In the genomic region with DNA sequence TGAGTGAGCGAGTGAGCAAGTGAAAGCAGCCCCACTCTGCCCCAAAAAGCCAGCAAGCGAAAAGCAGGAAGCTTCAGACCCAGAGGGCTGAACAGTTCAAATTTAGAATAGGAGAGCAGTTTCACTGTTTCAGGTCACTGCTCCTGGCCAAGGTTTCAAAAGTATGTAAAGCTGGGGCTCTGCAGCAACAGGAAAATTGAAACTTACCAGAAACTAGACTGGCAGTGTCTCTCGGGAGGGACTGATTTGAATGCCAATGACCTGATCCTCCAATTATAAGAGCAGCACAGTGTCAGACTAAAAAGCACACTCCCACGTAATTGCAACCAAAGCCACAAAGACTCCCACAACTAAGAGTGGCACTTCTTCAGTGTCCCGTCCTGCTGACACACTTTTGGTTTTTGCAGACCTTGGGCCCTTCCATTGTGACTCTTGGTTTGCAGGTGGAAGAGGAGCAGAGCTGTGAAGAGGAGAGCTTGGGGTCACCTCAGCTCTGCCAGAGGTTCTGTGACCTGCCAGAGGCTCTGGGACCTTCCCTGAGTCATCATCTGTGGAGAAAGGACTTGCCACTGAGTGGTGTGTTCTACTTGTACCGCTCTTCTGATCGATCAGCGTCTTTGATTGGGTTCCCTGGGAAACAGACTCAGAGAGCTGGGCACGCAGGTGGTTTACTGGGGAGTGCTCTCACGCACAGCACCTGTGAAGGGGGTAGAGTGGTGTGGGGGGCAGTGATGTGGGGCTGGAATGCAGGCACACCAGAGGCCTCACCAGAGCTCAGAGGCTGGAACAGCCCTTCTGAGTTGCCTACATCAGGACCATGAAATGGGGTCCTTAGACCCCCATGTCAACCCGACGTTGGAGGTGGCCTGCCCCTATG, we compare ENCODE assay signal across 9 cellular contexts. TPM values are rescaled to one million over a fixed set of nuclear protein-coding genes. Genes with fewer than 3 reads are reported as not detected.
DNase-seq lines count a peak whose midpoint lies in the region; ATAC-seq and TF ChIP-seq lines count a peak whose summit lies in the region.
"Had no signal": no experiment of that assay in that cellular context is flagged by ENCODE, and none has a peak within 500 bp of the region (broad histone marks: within the 10 kb centered on the region; RNA-seq: fewer than 3 reads in every experiment).

No MANE protein-coding gene starts in this region.

- peaks cover 24% of the 10 kb centered on the region for H3K9me3 Mint-ChIP-seq in nephron progenitor cell

- H3K27me3 ChIP-seq in heart left ventricle: no peaks in the 10 kb centered on the region

- no peak overlapping the region for H3K27ac ChIP-seq in heart left ventricle

- no peaks in the 10 kb centered on the region for H3K36me3 ChIP-seq in heart left ventricle

- peak; percentile 44 for DNase-seq in activated CD4-positive, alpha-beta T cell treated with anti-CD3 and anti-CD28 coated beads for 48 hours
- DNase-seq in activated CD4-positive, alpha-beta T cell treated with anti-CD3 and anti-CD28 coated beads, Interleukin-2, amount 50 U/mL, for 1 hour: no peak
- DNase-seq in MV-4-11 (lab: John Stamatoyannopoulos, UW) (peak; percentile 54), nephron progenitor cell (no peak), heart left ventricle (no peak), NCI-H446 treated with DMSO at 0.1 percent for 48 hours (lab: John Stamatoyannopoulos, UW) (no peak), OCI-M2 (lab: John Stamatoyannopoulos, UW; ENCODE audit: unreplicated experiment) (no peak)
- DNase-seq: right cardiac atrium had no signal

- TF ChIP-seq POLR2A in heart left ventricle (IDR thresholded peaks at IDR 0.05): no peak

- ATAC-seq in HG02678 (IDR thresholded peaks at IDR 0.05; ENCODE audit: unreplicated experiment): peak; percentile 87
- ATAC-seq in heart left ventricle: no peak
- ATAC-seq: right cardiac atrium had no signal

- intact Hi-C loops in heart left ventricle (cut with DNase I): no loop called here

- no peaks in the 10 kb centered on the region for H3K36me3 Mint-ChIP-seq in nephron progenitor cell (ENCODE audit: low read depth)

- H3K4me3 ChIP-seq in heart left ventricle: no peak overlapping the region

- H3K4me1 Mint-ChIP-seq in nephron progenitor cell: peaks cover 11% of the 10 kb centered on the region

- peaks cover 0 to 16% (median 5%) of the 10 kb centered on the region in 12 donors for H3K9me3 ChIP-seq in heart left ventricle

- WGBS in heart left ventricle, 4 donors: 82 to 90% (median 87%) methylated on average over 11 to 12 of the region's 12 CpGs

- H3K27me3 Mint-ChIP-seq in nephron progenitor cell (ENCODE audit: low read depth, poor library complexity): no peaks in the 10 kb centered on the region

- no peak overlapping the region for H3K4me3 Mint-ChIP-seq in nephron progenitor cell

- H3K27ac Mint-ChIP-seq in nephron progenitor cell: peak overlapping the region; percentile 20

- TF ChIP-seq CTCF in nephron progenitor cell (IDR thresholded peaks at IDR 0.05) (no peak), heart left ventricle (IDR thresholded peaks at IDR 0.05) (no peak)

- H3K4me1 ChIP-seq in heart left ventricle: peaks cover 0 to 7% (median 3%) of the 10 kb centered on the region in 12 donors

RNA-seq across cellular contexts. Expression of a gene that starts 52.7 kb away (rescaled TPM):
- total RNA-seq in heart left ventricle: 10 to 100 TPM; 11.9 to 95.2 (median 22.0) TPM
- 1 to 10 TPM; 5.3 to 7.3 TPM for polyA plus RNA-seq in heart left ventricle

Comparison
In these comparisons a context has a peak if more than half of its experiments do, and no peak if none do; other contexts are left out.
1. DNase-seq: peak in activated CD4-positive, alpha-beta T cell treated with anti-CD3 and anti-CD28 coated beads for 48 hours (single experiment) and MV-4-11 (single experiment); none in activated CD4-positive, alpha-beta T cell treated with anti-CD3 and anti-CD28 coated beads, Interleukin-2, amount 50 U/mL, for 1 hour (single experiment), nephron progenitor cell (single experiment), heart left ventricle (0 of 5), NCI-H446 treated with DMSO at 0.1 percent for 48 hours (single experiment) and OCI-M2 (single experiment).